Comparison of ENCODE assay signal across 29 cellular contexts in the genomic region with DNA sequence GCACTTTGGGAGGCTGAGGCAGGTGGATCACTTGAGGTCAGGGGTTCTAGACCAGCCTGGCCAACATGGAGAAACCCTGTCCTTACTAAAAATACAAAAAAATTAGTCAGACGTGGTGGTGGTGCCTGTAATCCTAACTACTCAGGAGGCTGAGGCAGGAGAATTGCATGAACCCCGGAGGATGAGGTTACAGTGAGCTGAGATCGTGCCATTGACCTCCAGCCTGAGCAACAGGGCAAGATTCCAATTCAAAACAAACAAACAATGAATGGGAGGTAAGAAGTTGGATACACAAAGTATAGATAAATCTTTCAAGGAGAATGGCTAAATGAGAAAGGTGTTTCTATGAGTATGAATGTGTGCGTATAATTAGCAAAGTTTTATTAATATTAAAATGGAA.
DNase-seq lines count a peak whose midpoint lies in the region; ATAC-seq, FAIRE-seq and TF ChIP-seq lines count a peak whose summit lies in the region.
"Had no signal": no experiment of that assay in that cellular context is flagged by ENCODE, and none has a peak within 500 bp of the region (broad histone marks: within the 10 kb centered on the region; RNA-seq: fewer than 3 reads in every experiment).

No MANE protein-coding gene starts in this region.

- H2AFZ ChIP-seq in astrocyte (ENCODE audit: low read depth, low read length) (no peak overlapping the region), SK-N-SH (ENCODE audit: low read depth) (no peak overlapping the region)
- H2AFZ ChIP-seq: GM23248, PC-9 had no signal

- H3K27ac Mint-ChIP-seq in activated naive CD8-positive, alpha-beta T cell treated with anti-CD3 and anti-CD28 coated beads for 36 hours, result peak overlapping the region; percentile 38
- no peak overlapping the region for H3K27ac Mint-ChIP-seq in activated naive CD8-positive, alpha-beta T cell treated with anti-CD3 and anti-CD28 coated beads, Interleukin-2, amount 50 U/mL, for 24 hours
- no peak overlapping the region for H3K27ac Mint-ChIP-seq in astrocyte (ENCODE audit: unreplicated experiment)
- peak overlapping the region; percentile 48 for H3K27ac Mint-ChIP-seq in stimulated activated memory B cell treated with anti-CD40 and anti-IgM and Interleukin-4, amounts not matched to agents 10 μg/mL and 1 μg/mL and 100 μg/mL, for 72 hours

- CTCF ChIA-PET in SK-N-SH (lab: Yijun Ruan, JAX), result interaction anchor here (1.0 kb wide), 1 partner anchor 10 kb away, joined by 3 read pairs; no protein-coding TSS in a partner anchor

- no peak for ATAC-seq in activated naive CD8-positive, alpha-beta T cell treated with anti-CD3 and anti-CD28 coated beads, Interleukin-2, amount 50 U/mL, for 24 hours
- no peak for ATAC-seq in stimulated activated memory B cell treated with anti-CD40 and anti-IgM and Interleukin-4, amounts not matched to agents 10 μg/mL and 1 μg/mL and 100 μg/mL, for 72 hours
- ATAC-seq: Right ventricle myocardium inferior had no signal

- H3K4me1 ChIP-seq in astrocyte (ENCODE audit: insufficient read depth, low read length) (no peaks in the 10 kb centered on the region), liver (ENCODE audit: control insufficient read depth in 4 of 4, insufficient read depth in 4 of 4, low read length in 3 of 4) (peaks cover 0 to 9% (median 4%) of the 10 kb centered on the region in 4 donors), SK-N-SH (ENCODE audit: control insufficient read depth in 1 of 2, insufficient read depth in 2 of 2, low read depth in 1 of 2, low read length in 1 of 2) (no peaks in the 10 kb centered on the region; a peak in 1 of 4 replicates)
- H3K4me1 ChIP-seq: SJCRH30 had no signal

- TF ChIP-seq EP300 in SK-N-SH (IDR thresholded peaks at IDR 0.05; ENCODE audit: borderline replicate concordance in 1 of 2, low read depth in 1 of 2, low read length in 1 of 2), result no peak

- H3K9me3 Mint-ChIP-seq in activated naive CD8-positive, alpha-beta T cell treated with anti-CD3 and anti-CD28 coated beads for 36 hours, result no peaks in the 10 kb centered on the region
- no peaks in the 10 kb centered on the region for H3K9me3 Mint-ChIP-seq in activated naive CD8-positive, alpha-beta T cell treated with anti-CD3 and anti-CD28 coated beads, Interleukin-2, amount 50 U/mL, for 24 hours
- peaks cover 5% of the 10 kb centered on the region for H3K9me3 Mint-ChIP-seq in astrocyte (ENCODE audit: unreplicated experiment)
- H3K9me3 Mint-ChIP-seq in stimulated activated memory B cell treated with anti-CD40 and anti-IgM and Interleukin-4, amounts not matched to agents 10 μg/mL and 1 μg/mL and 100 μg/mL, for 72 hours, result no peaks in the 10 kb centered on the region
- H3K9me3 Mint-ChIP-seq: CD4-positive, CD25-positive, alpha-beta regulatory T cell had no signal

- no peaks in the 10 kb centered on the region for H3F3A ChIP-seq in SK-N-SH (replicated peaks; ENCODE audit: insufficient read depth)

- H3K36me3 Mint-ChIP-seq in activated naive CD8-positive, alpha-beta T cell treated with anti-CD3 and anti-CD28 coated beads for 36 hours, result peaks cover 41% of the 10 kb centered on the region
- peaks cover 32% of the 10 kb centered on the region for H3K36me3 Mint-ChIP-seq in activated naive CD8-positive, alpha-beta T cell treated with anti-CD3 and anti-CD28 coated beads, Interleukin-2, amount 50 U/mL, for 24 hours (ENCODE audit: low read depth)
- peaks cover 15% of the 10 kb centered on the region for H3K36me3 Mint-ChIP-seq in astrocyte (ENCODE audit: low read depth, unreplicated experiment)
- peaks cover 25% of the 10 kb centered on the region for H3K36me3 Mint-ChIP-seq in stimulated activated memory B cell treated with anti-CD40 and anti-IgM and Interleukin-4, amounts not matched to agents 10 μg/mL and 1 μg/mL and 100 μg/mL, for 72 hours

- peaks cover 26% of the 10 kb centered on the region for H3K4me1 Mint-ChIP-seq in activated naive CD8-positive, alpha-beta T cell treated with anti-CD3 and anti-CD28 coated beads for 36 hours
- peaks cover 26% of the 10 kb centered on the region for H3K4me1 Mint-ChIP-seq in activated naive CD8-positive, alpha-beta T cell treated with anti-CD3 and anti-CD28 coated beads, Interleukin-2, amount 50 U/mL, for 24 hours
- peaks cover 8% of the 10 kb centered on the region for H3K4me1 Mint-ChIP-seq in astrocyte (ENCODE audit: low read depth, unreplicated experiment)
- peaks cover 32% of the 10 kb centered on the region for H3K4me1 Mint-ChIP-seq in stimulated activated memory B cell treated with anti-CD40 and anti-IgM and Interleukin-4, amounts not matched to agents 10 μg/mL and 1 μg/mL and 100 μg/mL, for 72 hours

- no peaks in the 10 kb centered on the region for H3K27me3 ChIP-seq in astrocyte (ENCODE audit: insufficient read depth, low read length)
- no peaks in the 10 kb centered on the region for H3K27me3 ChIP-seq in liver (ENCODE audit: control insufficient read depth in 4 of 4, insufficient read depth in 4 of 4, low read length in 3 of 4)
- no peaks in the 10 kb centered on the region for H3K27me3 ChIP-seq in SK-N-SH (ENCODE audit: insufficient read depth)
- H3K27me3 ChIP-seq: SJCRH30 had no signal

- H3K36me3 ChIP-seq in astrocyte (ENCODE audit: insufficient read depth, low read length), result peaks cover 23% of the 10 kb centered on the region
- H3K36me3 ChIP-seq in liver (ENCODE audit: control insufficient read depth in 4 of 4, insufficient read depth in 3 of 4, low read depth in 1 of 4, low read length in 3 of 4), result peaks cover 2 to 14% (median 7%) of the 10 kb centered on the region in 4 donors
- peaks cover 53 to 58% of the 10 kb centered on the region in 2 experiments for H3K36me3 ChIP-seq in SK-N-SH (replicated peaks in 1 of 2; ENCODE audit: control insufficient read depth in 1 of 2, insufficient read depth in 2 of 2, low read length in 1 of 2)

- TF ChIP-seq CTCF in astrocyte (IDR thresholded peaks at IDR 0.05; ENCODE audit: insufficient read depth, low read depth, low read length) (no peak), liver (IDR thresholded peaks at IDR 0.05; ENCODE audit: low read depth, low read length, missing input control) (no peak), SK-N-SH (IDR thresholded peaks at IDR 0.05) (no peak)

- no peak overlapping the region for H3K27ac ChIP-seq in astrocyte (ENCODE audit: low read depth, low read length)
- H3K27ac ChIP-seq in liver (ENCODE audit: low read depth in 1 of 2, low read length in 2 of 2), result no peak overlapping the region
- no peak overlapping the region for H3K27ac ChIP-seq in SK-N-SH (ENCODE audit: low read depth in 2 of 2, low read length in 1 of 2)
- H3K27ac ChIP-seq: GM23248, PC-9, SJCRH30 had no signal

- H4K20me1 ChIP-seq in astrocyte (ENCODE audit: insufficient read depth, low read length) (no peaks in the 10 kb centered on the region), SK-N-SH (ENCODE audit: insufficient read depth) (no peaks in the 10 kb centered on the region)

- DNase-seq in activated naive CD8-positive, alpha-beta T cell treated with anti-CD3 and anti-CD28 coated beads for 36 hours, result no peak
- DNase-seq in activated naive CD8-positive, alpha-beta T cell treated with anti-CD3 and anti-CD28 coated beads, Interleukin-2, amount 50 U/mL, for 24 hours, result no peak
- DNase-seq in astrocyte (ENCODE audit: low read depth), result no peak
- no peak for DNase-seq in mesenteric fat pad (ENCODE audit: low spot score)
- DNase-seq in stimulated activated naive CD4-positive, alpha-beta T cell (lab: John Stamatoyannopoulos, UW), result no peak
- DNase-seq in SK-N-SH, result no peak
- DNase-seq: 8988T; ACHN; CD4-positive, CD25-positive, alpha-beta regulatory T cell; COR-L47; DMS79; EL; GDM1; GM23248; H7; KBM-7; MV-4-11; NCI-H1105 treated with DMSO at 0.1 percent for 48 hours; NCI-H2029; NCI-H446 treated with DMSO at 0.1 percent for 48 hours; NCI-H526; NCI-H82; NK-92 treated with Interleukin-12 subunit alpha and Interleukin-12 subunit beta, amount 100 ng/mL, for 24 hours; PC-9; SJCRH30 had no signal

- no peak overlapping the region for H3K4me3 Mint-ChIP-seq in activated naive CD8-positive, alpha-beta T cell treated with anti-CD3 and anti-CD28 coated beads for 36 hours
- H3K4me3 Mint-ChIP-seq in activated naive CD8-positive, alpha-beta T cell treated with anti-CD3 and anti-CD28 coated beads, Interleukin-2, amount 50 U/mL, for 24 hours, result no peak overlapping the region
- no peak overlapping the region for H3K4me3 Mint-ChIP-seq in astrocyte (ENCODE audit: unreplicated experiment)
- H3K4me3 Mint-ChIP-seq in stimulated activated memory B cell treated with anti-CD40 and anti-IgM and Interleukin-4, amounts not matched to agents 10 μg/mL and 1 μg/mL and 100 μg/mL, for 72 hours, result no peak overlapping the region
- H3K4me3 Mint-ChIP-seq: CD4-positive, CD25-positive, alpha-beta regulatory T cell had no signal

- POLR2A ChIA-PET in SK-N-SH (lab: Yijun Ruan, JAX), result no interaction called here

- H3K27me3 Mint-ChIP-seq in activated naive CD8-positive, alpha-beta T cell treated with anti-CD3 and anti-CD28 coated beads for 36 hours, result no peaks in the 10 kb centered on the region
- no peaks in the 10 kb centered on the region for H3K27me3 Mint-ChIP-seq in activated naive CD8-positive, alpha-beta T cell treated with anti-CD3 and anti-CD28 coated beads, Interleukin-2, amount 50 U/mL, for 24 hours
- H3K27me3 Mint-ChIP-seq in astrocyte (ENCODE audit: low read depth, unreplicated experiment), result no peaks in the 10 kb centered on the region
- H3K27me3 Mint-ChIP-seq in stimulated activated memory B cell treated with anti-CD40 and anti-IgM and Interleukin-4, amounts not matched to agents 10 μg/mL and 1 μg/mL and 100 μg/mL, for 72 hours, result no peaks in the 10 kb centered on the region
- H3K27me3 Mint-ChIP-seq: CD4-positive, CD25-positive, alpha-beta regulatory T cell had no signal

- TF ChIP-seq RAD21 in liver (IDR thresholded peaks at IDR 0.05) (peak in 1 of 2 donors; percentile 18), SK-N-SH (IDR thresholded peaks at IDR 0.05; ENCODE audit: low read length) (no peak)

- peak; percentile 37 for FAIRE-seq in astrocyte (lab: Jason Lieb, UNC)
- FAIRE-seq: HTR-8/SVneo had no signal

- H3K9me3 ChIP-seq in astrocyte (ENCODE audit: insufficient read depth, low read depth, low read length) (no peaks in the 10 kb centered on the region), liver (ENCODE audit: control insufficient read depth in 4 of 4, low read length in 3 of 4) (peaks cover 0 to 3% (median 0%) of the 10 kb centered on the region in 4 donors), SK-N-SH (no peaks in the 10 kb centered on the region; the same call in 1 of the 2 replicates)
- H3K9me3 ChIP-seq: SJCRH30 had no signal

- H3K79me2 ChIP-seq in astrocyte (ENCODE audit: insufficient read depth, low read length) (no peaks in the 10 kb centered on the region), SK-N-SH (ENCODE audit: insufficient read depth) (no peaks in the 10 kb centered on the region; the same call in 1 of the 2 replicates)

- H3K4me2 ChIP-seq in astrocyte (ENCODE audit: low read length), result no peak overlapping the region
- H3K4me2 ChIP-seq in SK-N-SH, result no peak overlapping the region
- H3K4me2 ChIP-seq: PC-9 had no signal

- no peak overlapping the region for H3K9ac ChIP-seq in astrocyte (ENCODE audit: low read length)
- H3K9ac ChIP-seq in liver (ENCODE audit: low read depth in 1 of 2, low read length in 2 of 2), result no peak overlapping the region
- no peak overlapping the region for H3K9ac ChIP-seq in SK-N-SH
- H3K9ac ChIP-seq: GM23248 had no signal

- 44% methylated on average over 4 of the region's 4 CpGs for WGBS in liver
- 92% methylated on average over 4 of the region's 4 CpGs for WGBS in SK-N-SH (ENCODE audit: low lambda C conversion rate)

- H3K4me3 ChIP-seq in astrocyte (ENCODE audit: insufficient read depth, low read depth, low read length), result no peak overlapping the region
- no peak overlapping the region for H3K4me3 ChIP-seq in liver (ENCODE audit: low read depth in 1 of 3, low read length in 3 of 3)
- H3K4me3 ChIP-seq in SK-N-SH (ENCODE audit: low read depth in 2 of 2, low read length in 1 of 2), result no peak overlapping the region
- H3K4me3 ChIP-seq: GM23248, PC-9, SJCRH30 had no signal

- H3K9me2 ChIP-seq in SK-N-SH, result no peaks in the 10 kb centered on the region

Comparison
In these comparisons a context has a peak if more than half of its experiments do, and no peak if none do; other contexts are left out.
1. H3K27ac Mint-ChIP-seq: peak in activated naive CD8-positive, alpha-beta T cell treated with anti-CD3 and anti-CD28 coated beads for 36 hours (single experiment) and stimulated activated memory B cell treated with anti-CD40 and anti-IgM and Interleukin-4, amounts not matched to agents 10 μg/mL and 1 μg/mL and 100 μg/mL, for 72 hours (single experiment); none in activated naive CD8-positive, alpha-beta T cell treated with anti-CD3 and anti-CD28 coated beads, Interleukin-2, amount 50 U/mL, for 24 hours (single experiment) and astrocyte (single experiment).